Comparison of ENCODE assay signal across 24 cellular contexts in genomic region chr22:39616781-39617180, GRCh38. TPM values are rescaled to one million over a fixed set of nuclear protein-coding genes. Genes with fewer than 3 reads are reported as not detected.
"Had no signal": no experiment of that assay in that cellular context is flagged by ENCODE, and none has a peak within 500 bp of the region (broad histone marks: within the 10 kb centered on the region; RNA-seq: fewer than 3 reads in every experiment).

No MANE protein-coding gene starts in this region.

- DNase-seq: colonic mucosa; effector CD8-positive, alpha-beta T cell; endodermal cell; foreskin keratinocyte; kidney glomerular epithelial cell; left colon; left ventricle myocardium inferior; lower lobe of right lung; pancreas; retina; spleen; stimulated activated naive B cell treated with anti-CD40 and anti-IgM and Interleukin-4, amounts not matched to agents 10 μg/mL and 1 μg/mL and 100 μg/mL, for 72 hours; upper lobe of left lung had no signal

- H3K4me2 ChIP-seq: hepatocyte had no signal

- H2AFZ ChIP-seq: hepatocyte had no signal

- H3K4me3 Mint-ChIP-seq: dendritic cell treated with granulocyte-macrophage colony-stimulating factor and Interleukin-4, amounts not matched to agents 40 ng/mL and 50 ng/mL, for 4 days; endodermal cell; natural killer cell treated with Interleukin-12 subunit alpha and Interleukin-12 subunit beta and Interleukin-15 and Interleukin-18, amount 100 ng/mL, for 72 hours; stimulated activated naive CD8-positive, alpha-beta T cell treated with anti-CD3 and anti-CD28 coated beads, Interleukin-15, Interleukin-2, amounts not matched to agents 100 ng/mL and 50 ng/mL, for 24 hours had no signal

- ATAC-seq: foreskin keratinocyte; gastroesophageal sphincter; heart left ventricle; left colon; lower lobe of right lung; natural killer cell treated with Interleukin-12 subunit alpha and Interleukin-12 subunit beta and Interleukin-15 and Interleukin-18, amount 100 ng/mL, for 72 hours; pancreas had no signal

- H3K27me3 ChIP-seq: colonic mucosa, hepatocyte, pancreas had no signal

- H3K9me3 Mint-ChIP-seq: natural killer cell treated with Interleukin-12 subunit alpha and Interleukin-12 subunit beta and Interleukin-15 and Interleukin-18, amount 100 ng/mL, for 72 hours had no signal

- H3K27ac Mint-ChIP-seq: dendritic cell treated with granulocyte-macrophage colony-stimulating factor and Interleukin-4, amounts not matched to agents 40 ng/mL and 50 ng/mL, for 4 days; endodermal cell; natural killer cell treated with Interleukin-12 subunit alpha and Interleukin-12 subunit beta and Interleukin-15 and Interleukin-18, amount 100 ng/mL, for 72 hours; stimulated activated naive B cell treated with anti-CD40 and anti-IgM and Interleukin-4, amounts not matched to agents 10 μg/mL and 1 μg/mL and 100 μg/mL, for 72 hours; stimulated activated naive CD8-positive, alpha-beta T cell treated with anti-CD3 and anti-CD28 coated beads, Interleukin-15, Interleukin-2, amounts not matched to agents 100 ng/mL and 50 ng/mL, for 24 hours had no signal

- H3K36me3 Mint-ChIP-seq: natural killer cell treated with Interleukin-12 subunit alpha and Interleukin-12 subunit beta and Interleukin-15 and Interleukin-18, amount 100 ng/mL, for 72 hours had no signal

- H3K79me2 ChIP-seq: hepatocyte had no signal

- H3K4me1 ChIP-seq: colonic mucosa, esophagus muscularis mucosa, foreskin keratinocyte, gastroesophageal sphincter, heart left ventricle, left ventricle myocardium inferior, lower lobe of right lung, pancreas, tibial nerve, upper lobe of left lung had no signal

- H3K4me3 ChIP-seq: colonic mucosa, esophagus muscularis mucosa, gastroesophageal sphincter, heart left ventricle, hepatocyte, left ventricle myocardium inferior, lower lobe of right lung, pancreas, skin epidermis, spleen, thoracic aorta, tibial nerve, upper lobe of left lung had no signal

- H3K27ac ChIP-seq: colonic mucosa, esophagus muscularis mucosa, foreskin keratinocyte, gastroesophageal sphincter, heart left ventricle, hepatocyte, left ventricle myocardium inferior, lower lobe of right lung, pancreas, skin epidermis, spleen, thoracic aorta, tibial nerve, upper lobe of left lung had no signal

- H3K9me3 ChIP-seq: colonic mucosa, lower lobe of right lung, pancreas, thoracic aorta, upper lobe of left lung had no signal

- H3K4me1 Mint-ChIP-seq: endodermal cell had no signal

- H3K36me3 ChIP-seq: colonic mucosa, esophagus muscularis mucosa, gastroesophageal sphincter, heart left ventricle, left ventricle myocardium inferior, lower lobe of right lung, pancreas, spleen, thoracic aorta, tibial nerve, upper lobe of left lung had no signal

RNA-seq across cellular contexts. Expression of gene CACNA1I, which starts 46.2 kb away (rescaled TPM):
- total RNA-seq: endothelial cell of umbilical vein had no signal
- polyA plus RNA-seq: endothelial cell of umbilical vein, foreskin keratinocyte had no signal
